Comparison of ENCODE assay signal across 8 cellular contexts in genomic region chr4:103008875-103009729, GRCh38. TPM values are rescaled to one million over a fixed set of nuclear protein-coding genes. Genes with fewer than 3 reads are reported as not detected.
DNase-seq lines count a peak whose midpoint lies in the region; ATAC-seq and TF ChIP-seq lines count a peak whose summit lies in the region.

No MANE protein-coding gene starts in this region.

- peak; percentile 72 for ATAC-seq in GM19043 (IDR thresholded peaks at IDR 0.05; ENCODE audit: low read depth, unreplicated experiment)
- peak; percentile 91 for ATAC-seq in HG03342 (IDR thresholded peaks at IDR 0.05; ENCODE audit: unreplicated experiment)
- ATAC-seq in stimulated activated naive CD8-positive, alpha-beta T cell treated with anti-CD3 and anti-CD28 coated beads, Interleukin-15, Interleukin-2, amounts not matched to agents 100 U/mL and 50 U/mL, for 24 hours, result peak; percentile 77

- H3K27me3 Mint-ChIP-seq in immature natural killer cell (ENCODE audit: low read depth in 3 of 3), result peaks cover 1 to 4% (median 3%) of the 10 kb centered on the region in 3 donors

- in situ Hi-C loops in brain microvascular endothelial cell (cut with HindIII; ENCODE audit: low pct_ligation_motif_present, low sequenced_read_pairs), result loop anchor here (25.0 kb wide), 2 partner anchors 197 to 397 kb away; no protein-coding TSS in a partner anchor

- H3K4me3 Mint-ChIP-seq in immature natural killer cell, result no peak overlapping the region

- H3K27ac ChIP-seq in brain microvascular endothelial cell, result no peak overlapping the region

- H3K36me3 ChIP-seq in brain microvascular endothelial cell (replicated peaks), result no peaks in the 10 kb centered on the region

- no peaks in the 10 kb centered on the region for H3K9me3 Mint-ChIP-seq in immature natural killer cell

- peak; percentile 51 for TF ChIP-seq CTCF in brain microvascular endothelial cell (IDR thresholded peaks at IDR 0.05; ENCODE audit: low read depth, low read length, missing control alignments)

- H3K36me3 Mint-ChIP-seq in immature natural killer cell, result no peaks in the 10 kb centered on the region

- H3K27ac Mint-ChIP-seq in immature natural killer cell, result no peak overlapping the region

- H3K4me1 Mint-ChIP-seq in immature natural killer cell, result no peaks in the 10 kb centered on the region

- DNase-seq in DMS79 (lab: John Stamatoyannopoulos, UW) (peak; percentile 1), NCI-H69 (lab: John Stamatoyannopoulos, UW) (peak; percentile 50), brain microvascular endothelial cell (peak; percentile 66), immature natural killer cell (peak; percentile 35 to 49 (median 49))
- no peak for DNase-seq in stimulated activated naive CD8-positive, alpha-beta T cell treated with anti-CD3 and anti-CD28 coated beads, Interleukin-15, Interleukin-2, amounts not matched to agents 100 U/mL and 50 U/mL, for 24 hours
- no peak for DNase-seq in stimulated activated naive CD4-positive, alpha-beta T cell treated with Interleukin-2 at 50 U/mL for 16 hours (lab: John Stamatoyannopoulos, UW)

- no peak overlapping the region for H3K4me3 ChIP-seq in brain microvascular endothelial cell (ENCODE audit: low read depth, low read length)

- H3K27me3 ChIP-seq in brain microvascular endothelial cell (replicated peaks), result no peaks in the 10 kb centered on the region

RNA-seq across cellular contexts. Expression of gene SLC9B1, which starts 10.4 kb away (rescaled TPM):
- 1 to 10 TPM in 2 of 3 donors, not detected in 1; 1.8 to 3.2 TPM for polyA plus RNA-seq in immature natural killer cell

Comparison
In these comparisons a context has a peak if more than half of its experiments do, and no peak if none do; other contexts are left out.
1. DNase-seq: peak in DMS79 (single experiment), NCI-H69 (single experiment), brain microvascular endothelial cell (single experiment) and immature natural killer cell (3 of 3); none in stimulated activated naive CD8-positive, alpha-beta T cell treated with anti-CD3 and anti-CD28 coated beads, Interleukin-15, Interleukin-2, amounts not matched to agents 100 U/mL and 50 U/mL, for 24 hours (single experiment) and stimulated activated naive CD4-positive, alpha-beta T cell treated with Interleukin-2 at 50 U/mL for 16 hours (single experiment).
2. Peak in every context shown above with its lines, with median percentiles within 50 percentile points of each other: ATAC-seq.